8 cellular contexts compared by ENCODE assay signal in genomic region chr16:84952335-84953050, GRCh38. TPM values are rescaled to one million over a fixed set of nuclear protein-coding genes. Genes with fewer than 3 reads are reported as not detected.
DNase-seq lines count a peak whose midpoint lies in the region; ATAC-seq, FAIRE-seq and TF ChIP-seq lines count a peak whose summit lies in the region.

No MANE protein-coding gene starts in this region.

- peak; percentile 92 for TF ChIP-seq CTCF in NB4 (IDR thresholded peaks at IDR 0.05; ENCODE audit: low read depth, low read length)
- peak; percentile 90 to 96 (median 92) for TF ChIP-seq CTCF in prostate gland (IDR thresholded peaks at IDR 0.05)

- peak overlapping the region; percentile 29 to 43 for H3K27ac ChIP-seq in prostate gland

- intact Hi-C loops in cardiac septum (cut with DNase I) (loop anchor here (2.0 to 5.0 kb wide), 2 partner anchors 20 to 200 kb away; no protein-coding TSS in a partner anchor), prostate gland (cut with DNase I) (loop anchor here (1.0 to 10.0 kb wide), 2 partner anchors 198 to 438 kb away; no protein-coding TSS in a partner anchor)

- peak; percentile 79 for ATAC-seq in activated naive CD8-positive, alpha-beta T cell treated with anti-CD3 and anti-CD28 coated beads, Interleukin-2, amount 10 ng/mL, durations not matched to agents 7 days and 5 days (ENCODE audit: low read depth)

- FAIRE-seq in urothelium cell line (lab: Jason Lieb, UNC): peak; percentile 42

- H3K9me3 ChIP-seq in prostate gland: no peaks in the 10 kb centered on the region

- 16% methylated on average over 8 of the region's 11 CpGs for WGBS in prostate gland

- no peak overlapping the region for H3K27ac Mint-ChIP-seq in activated naive CD8-positive, alpha-beta T cell treated with anti-CD3 and anti-CD28 coated beads, Interleukin-2, amount 10 ng/mL, durations not matched to agents 7 days and 5 days

- peak; percentile 87 for DNase-seq in AG08396 (ENCODE audit: low spot score)
- peak; percentile 71 for DNase-seq in GM19240 (ENCODE audit: insufficient read length, low spot score)
- peak; percentile 86 for DNase-seq in NB4 (ENCODE audit: low read depth)
- DNase-seq in SKM-1 treated with dmso at 0.1 percent for 144 hours (lab: John Stamatoyannopoulos, UW; ENCODE audit: unreplicated experiment): peak; percentile 73
- peak; percentile 54 for DNase-seq in activated naive CD8-positive, alpha-beta T cell treated with anti-CD3 and anti-CD28 coated beads, Interleukin-2, amount 10 ng/mL, durations not matched to agents 7 days and 5 days
- DNase-seq in cardiac septum (ENCODE audit: low spot score): peak; percentile 86
- DNase-seq in prostate gland (ENCODE audit: low spot score): peak; percentile 84
- peak; percentile 83 for DNase-seq in urothelium cell line (ENCODE audit: low spot score)

- no peaks in the 10 kb centered on the region for H3K36me3 Mint-ChIP-seq in activated naive CD8-positive, alpha-beta T cell treated with anti-CD3 and anti-CD28 coated beads, Interleukin-2, amount 10 ng/mL, durations not matched to agents 7 days and 5 days

- no peak overlapping the region for H3K4me3 Mint-ChIP-seq in activated naive CD8-positive, alpha-beta T cell treated with anti-CD3 and anti-CD28 coated beads, Interleukin-2, amount 10 ng/mL, durations not matched to agents 7 days and 5 days

- peaks cover 2% of the 10 kb centered on the region for H3K27me3 Mint-ChIP-seq in activated naive CD8-positive, alpha-beta T cell treated with anti-CD3 and anti-CD28 coated beads, Interleukin-2, amount 10 ng/mL, durations not matched to agents 7 days and 5 days

- H3K9me3 Mint-ChIP-seq in activated naive CD8-positive, alpha-beta T cell treated with anti-CD3 and anti-CD28 coated beads, Interleukin-2, amount 10 ng/mL, durations not matched to agents 7 days and 5 days: no peaks in the 10 kb centered on the region

- POLR2A ChIA-PET in activated naive CD8-positive, alpha-beta T cell treated with anti-CD3 and anti-CD28 coated beads, Interleukin-2, amount 10 ng/mL, durations not matched to agents 7 days and 5 days (lab: Charles Lee): no interaction called here

- no peaks in the 10 kb centered on the region for H3K27me3 ChIP-seq in prostate gland (replicated peaks; ENCODE audit: insufficient read depth)

- H3K36me3 ChIP-seq in prostate gland: no peaks in the 10 kb centered on the region

- H3K4me3 ChIP-seq in NB4 (ENCODE audit: low read depth, low read length) (no peak overlapping the region), prostate gland (no peak overlapping the region)

- peaks cover 8% of the 10 kb centered on the region for H3K4me1 Mint-ChIP-seq in activated naive CD8-positive, alpha-beta T cell treated with anti-CD3 and anti-CD28 coated beads, Interleukin-2, amount 10 ng/mL, durations not matched to agents 7 days and 5 days

- H3K4me1 ChIP-seq in prostate gland (replicated peaks): peaks cover 7% of the 10 kb centered on the region

- no peak for TF ChIP-seq POLR2A in NB4 (IDR thresholded peaks at IDR 0.05; ENCODE audit: extremely low read depth, insufficient read length)
- TF ChIP-seq POLR2A in prostate gland (IDR thresholded peaks at IDR 0.05): no peak

RNA-seq across cellular contexts. Expression of gene ZDHHC7, which starts 58.8 kb away (rescaled TPM):
- 10 to 100 TPM; 30.5 to 33.7 TPM for total RNA-seq in activated naive CD8-positive, alpha-beta T cell treated with anti-CD3 and anti-CD28 coated beads, Interleukin-2, amount 10 ng/mL, durations not matched to agents 7 days and 5 days
- total RNA-seq in cardiac septum (43.7 TPM), prostate gland (10 to 100 TPM; 64.6 TPM)
